Comparison of ENCODE assay signal across 8 cellular contexts in the genomic region with DNA sequence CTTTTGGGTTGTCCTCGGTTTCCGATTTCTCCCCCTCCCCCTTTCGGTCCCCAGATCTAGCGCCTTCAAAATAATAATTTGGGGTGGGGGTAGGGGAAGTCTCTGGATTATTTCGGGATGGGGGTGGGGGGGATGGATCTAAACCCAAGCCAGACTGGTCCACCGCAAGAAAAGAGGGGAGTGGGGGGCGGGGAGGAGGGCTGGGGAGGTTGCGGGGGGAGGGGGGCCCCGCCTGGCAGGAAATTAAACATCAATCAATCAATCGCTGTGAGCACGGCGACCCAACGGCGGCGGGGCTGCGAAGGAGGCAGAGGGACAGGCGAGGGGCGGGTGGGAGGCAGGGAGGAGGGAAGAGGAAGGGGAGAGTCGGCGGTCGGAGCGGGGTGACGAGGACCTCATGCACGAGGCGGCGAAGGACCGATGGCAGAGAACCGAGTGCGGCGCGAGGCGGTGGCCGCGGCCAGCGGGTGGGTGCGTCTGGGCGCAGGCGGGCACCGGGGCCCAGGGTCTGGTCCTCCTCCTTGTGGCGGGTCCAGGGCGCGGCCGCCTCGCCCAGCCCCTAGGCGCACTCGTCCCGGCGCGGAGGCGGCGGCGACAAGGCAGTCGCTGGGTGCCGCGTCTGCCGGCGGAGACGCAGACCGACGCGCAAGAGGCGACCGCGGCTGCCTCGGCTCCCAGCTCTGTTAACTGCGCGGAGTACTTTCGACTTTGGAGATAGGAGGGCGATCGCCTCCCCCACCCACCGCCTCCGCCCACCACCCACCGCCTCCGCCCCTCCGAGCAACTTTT. TPM values are rescaled to one million over a fixed set of nuclear protein-coding genes. Genes with fewer than 3 reads are reported as not detected.
DNase-seq lines count a peak whose midpoint lies in the region; ATAC-seq and TF ChIP-seq lines count a peak whose summit lies in the region.

No MANE protein-coding gene starts in this region.

- peak overlapping the region; percentile 72 for H3K27ac ChIP-seq in lower lobe of right lung
- H3K27ac ChIP-seq in upper lobe of right lung = no peak overlapping the region

- TF ChIP-seq CTCF in GM12864 (IDR thresholded peaks at IDR 0.05; ENCODE audit: low read depth, low read length, missing control alignments) (no peak), choroid plexus epithelial cell (conservative IDR thresholded peaks at IDR 0.05; ENCODE audit: low read depth, low read length) (no peak), lower lobe of right lung (IDR thresholded peaks at IDR 0.05) (no peak), upper lobe of right lung (IDR thresholded peaks at IDR 0.05) (no peak)

- H3K9me3 ChIP-seq in lower lobe of right lung = no peaks in the 10 kb centered on the region
- no peaks in the 10 kb centered on the region for H3K9me3 ChIP-seq in upper lobe of right lung

- H3K4me3 ChIP-seq in GM12864 (ENCODE audit: low read depth, low read length) (peak overlapping the region; percentile 61), choroid plexus epithelial cell (ENCODE audit: low read depth, low read length) (peak overlapping the region; percentile 83), lower lobe of right lung (peak overlapping the region; percentile 96), upper lobe of right lung (peak overlapping the region; percentile 95)

- peaks cover 48% of the 10 kb centered on the region for H3K4me1 ChIP-seq in lower lobe of right lung
- H3K4me1 ChIP-seq in upper lobe of right lung = peaks cover 30% of the 10 kb centered on the region

- intact Hi-C loops in lower lobe of right lung (cut with DNase I) (no loop called here), upper lobe of right lung (cut with DNase I) (no loop called here)

- H3K27me3 ChIP-seq in lower lobe of right lung (ENCODE audit: low read depth) (peaks cover 80% of the 10 kb centered on the region), upper lobe of right lung (peaks cover 76% of the 10 kb centered on the region)

- H3K36me3 ChIP-seq in lower lobe of right lung (no peaks in the 10 kb centered on the region), upper lobe of right lung (no peaks in the 10 kb centered on the region)

- ATAC-seq in HG03159 (IDR thresholded peaks at IDR 0.05; ENCODE audit: unreplicated experiment) = peak; percentile 26
- ATAC-seq in lower lobe of right lung = peak; percentile 40 to 41
- ATAC-seq in upper lobe of right lung = peak; percentile 30

- DNase-seq in A172 (ENCODE audit: low spot score) (peak; percentile 25), GM12864 (ENCODE audit: low read depth) (no peak), RKO (ENCODE audit: low spot score) (peak; percentile 76), choroid plexus epithelial cell (ENCODE audit: low read depth) (peak; percentile 39), lower lobe of right lung (peak; percentile 48), upper lobe of right lung (peak; percentile 67), cerebellar cortex (ENCODE audit: low spot score) (no peak)

RNA-seq across cellular contexts. Expression of a gene that starts 0.5 kb away (rescaled TPM):
- 8.8 and 10.2 TPM in 2 replicates for total RNA-seq in A172 (2014; rRNA removed; shearing (Covaris generic))
- total RNA-seq in lower lobe of right lung (5.0 TPM), upper lobe of right lung (3.9 TPM)

Comparison
In these comparisons a context has a peak if more than half of its experiments do, and no peak if none do; other contexts are left out.
1. DNase-seq: peak in A172 (single experiment), RKO (single experiment), choroid plexus epithelial cell (single experiment), lower lobe of right lung (single experiment) and upper lobe of right lung (single experiment); none in GM12864 (single experiment) and cerebellar cortex (single experiment).
2. Peak in every context shown above with its lines, with median percentiles within 50 percentile points of each other: H3K4me3 ChIP-seq and ATAC-seq.